In the genomic region with DNA sequence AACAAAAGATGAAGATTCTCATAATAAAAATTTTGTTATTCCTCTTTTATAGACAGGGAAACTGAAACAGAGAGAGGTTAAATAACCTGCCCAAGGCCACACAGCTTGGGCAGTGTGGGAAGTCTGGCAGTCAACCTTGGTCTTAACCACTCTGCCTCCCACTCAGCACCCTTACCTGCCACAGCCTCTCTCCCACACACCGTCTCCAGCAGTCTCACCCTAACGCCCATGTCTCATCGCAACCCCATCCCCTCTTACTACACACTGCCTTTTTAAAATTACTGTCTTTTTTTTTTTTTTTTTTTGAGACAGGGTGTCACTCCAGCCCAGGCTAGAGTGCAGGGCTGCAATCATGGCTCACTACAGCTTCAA, we compare ENCODE assay signal across 8 cellular contexts. TPM values are rescaled to one million over a fixed set of nuclear protein-coding genes. Genes with fewer than 3 reads are reported as not detected.
DNase-seq lines count a peak whose midpoint lies in the region; ATAC-seq and TF ChIP-seq lines count a peak whose summit lies in the region.

No MANE protein-coding gene starts in this region.

- H3K9me3 ChIP-seq in naive thymus-derived CD4-positive, alpha-beta T cell (ENCODE audit: control insufficient read depth in 2 of 3, low read length in 3 of 3), result no peaks in the 10 kb centered on the region
- H3K9me3 ChIP-seq in uterus, result no peaks in the 10 kb centered on the region

- no peaks in the 10 kb centered on the region for H3K27me3 ChIP-seq in naive thymus-derived CD4-positive, alpha-beta T cell (ENCODE audit: control insufficient read depth in 2 of 2, insufficient read depth in 2 of 2, low read length in 2 of 2)
- no peaks in the 10 kb centered on the region for H3K27me3 ChIP-seq in uterus

- H3K27me3 Mint-ChIP-seq in naive thymus-derived CD4-positive, alpha-beta T cell, result no peaks in the 10 kb centered on the region

- intact Hi-C loops in naive thymus-derived CD4-positive, alpha-beta T cell (cut with micrococcal nuclease), result loop anchor here in 1 of 2 donors (5.0 kb wide), 1 partner anchor 206 kb away; no protein-coding TSS in a partner anchor
- intact Hi-C loops in uterus (cut with DNase I; ENCODE audit: low total_unique reads), result no loop called here

- POLR2A ChIA-PET in naive thymus-derived CD4-positive, alpha-beta T cell (lab: Charles Lee), result interaction anchor here (0.8 to 8.4 kb wide), 5 partner anchors 13 to 58 kb away, joined by 3 to 94 read pairs (median 3); partner anchors contain the start of gene ARRB1

- CTCF ChIA-PET in naive thymus-derived CD4-positive, alpha-beta T cell (lab: Charles Lee), result interaction anchor here (0.5 to 9.7 kb wide), 4 partner anchors 38 to 205 kb away, joined by 3 to 92 read pairs (median 36); no protein-coding TSS in a partner anchor

- peaks cover 16 to 61% of the 10 kb centered on the region in 2 donors for H3K4me1 ChIP-seq in naive thymus-derived CD4-positive, alpha-beta T cell (ENCODE audit: control insufficient read depth in 2 of 2, insufficient read depth in 2 of 2, low read length in 2 of 2)
- H3K4me1 ChIP-seq in uterus, result peaks cover 5 to 9% of the 10 kb centered on the region in 2 donors

- no peak for TF ChIP-seq CTCF in uterus (IDR thresholded peaks at IDR 0.05)

- H3K36me3 ChIP-seq in naive thymus-derived CD4-positive, alpha-beta T cell (ENCODE audit: control insufficient read depth in 2 of 3, insufficient read depth in 3 of 3, low read length in 3 of 3), result no peaks in the 10 kb centered on the region
- no peaks in the 10 kb centered on the region for H3K36me3 ChIP-seq in uterus

- TF ChIP-seq POLR2A in uterus (IDR thresholded peaks at IDR 0.05), result no peak

- H3K4me3 Mint-ChIP-seq in naive thymus-derived CD4-positive, alpha-beta T cell, result peak overlapping the region in 5 of 10 donors; percentile 29 to 58 (median 42)

- H3K36me3 Mint-ChIP-seq in naive thymus-derived CD4-positive, alpha-beta T cell, result peaks cover 0 to 21% (median 6%) of the 10 kb centered on the region in 5 donors

- peak overlapping the region in 8 of 9 donors; percentile 26 to 88 (median 82) for H3K27ac Mint-ChIP-seq in naive thymus-derived CD4-positive, alpha-beta T cell

- no peaks in the 10 kb centered on the region for H3K9me3 Mint-ChIP-seq in naive thymus-derived CD4-positive, alpha-beta T cell

- in situ Hi-C loops in KBM-7 (cut with MboI; ENCODE audit: low pct_unique_long_range_greater_than_20kb, low sequenced_read_pairs), result no loop called here

- DNase-seq in stimulated activated CD4-positive, alpha-beta T cell treated with anti-CD3 and anti-CD28 coated beads, Interleukin-1b, Interleukin-23, amount 100 ng/mL, for 48 hours, result peak; percentile 22
- DNase-seq in stimulated activated CD4-positive, alpha-beta T cell treated with anti-CD3 and anti-CD28 coated beads, Interleukin-12 subunit alpha, Interleukin-12 subunit beta, amount 100 ng/mL, for 4 hours, result no peak
- DNase-seq in amniotic epithelial cell (ENCODE audit: low read depth), result peak; percentile 78
- peak in 1 of 9 donors; percentile 58 for DNase-seq in naive thymus-derived CD4-positive, alpha-beta T cell
- DNase-seq in uterus, result no peak
- DNase-seq in KBM-7, result no peak
- DNase-seq in GF-D8 (lab: John Stamatoyannopoulos, UW), result no peak
- no peak for DNase-seq in SK-N-DZ (ENCODE audit: low spot score)

- peaks cover 50 to 87% (median 78%) of the 10 kb centered on the region in 7 donors for H3K4me1 Mint-ChIP-seq in naive thymus-derived CD4-positive, alpha-beta T cell

- no peak overlapping the region for H3K27ac ChIP-seq in naive thymus-derived CD4-positive, alpha-beta T cell (ENCODE audit: low read depth, low read length)
- H3K27ac ChIP-seq in uterus, result peak overlapping the region; percentile 75 to 76

- H3K4me3 ChIP-seq in naive thymus-derived CD4-positive, alpha-beta T cell (ENCODE audit: low read length), result no peak overlapping the region
- H3K4me3 ChIP-seq in uterus, result no peak overlapping the region

- ATAC-seq in naive thymus-derived CD4-positive, alpha-beta T cell, result no peak

RNA-seq across cellular contexts. Expression of gene ARRB1, which starts 25.0 kb away (rescaled TPM):
- total RNA-seq in naive thymus-derived CD4-positive, alpha-beta T cell, result 100 to 1,000 TPM in 1 of 5 experiments, 10 to 100 TPM in 4; 47.8 to 104 (median 63.9) TPM
- polyA plus RNA-seq in naive thymus-derived CD4-positive, alpha-beta T cell, result 1 to 10 TPM; 7.5 to 9.0 TPM
- 10 to 100 TPM; 23.1 to 61.8 (median 44.8) TPM for total RNA-seq in uterus
- 17.8 and 29.7 TPM in 2 replicates for polyA plus RNA-seq in SK-N-DZ (2014; cell fraction: cytosol; rRNA removed)
- polyA plus RNA-seq in SK-N-DZ (2014; cell fraction: nucleus; rRNA removed), result 11.8 and 30.2 TPM in 2 replicates

Comparison
In these comparisons a context has a peak if more than half of its experiments do, and no peak if none do; other contexts are left out.
1. DNase-seq: peak in stimulated activated CD4-positive, alpha-beta T cell treated with anti-CD3 and anti-CD28 coated beads, Interleukin-1b, Interleukin-23, amount 100 ng/mL, for 48 hours (single experiment) and amniotic epithelial cell (single experiment); none in stimulated activated CD4-positive, alpha-beta T cell treated with anti-CD3 and anti-CD28 coated beads, Interleukin-12 subunit alpha, Interleukin-12 subunit beta, amount 100 ng/mL, for 4 hours (single experiment), uterus (0 of 2), KBM-7 (single experiment), GF-D8 (single experiment) and SK-N-DZ (single experiment).